ENCODE assay signal across 22 cellular contexts in genomic region chr20:37756234-37756633, GRCh38.
DNase-seq lines count a peak whose midpoint lies in the region; ATAC-seq, FAIRE-seq and TF ChIP-seq lines count a peak whose summit lies in the region.
"Had no signal": no experiment of that assay in that cellular context is flagged by ENCODE, and none has a peak within 500 bp of the region (broad histone marks: within the 10 kb centered on the region; RNA-seq: fewer than 3 reads in every experiment).

No MANE protein-coding gene starts in this region.

- H3K36me3 ChIP-seq in BLaER1 (peaks cover 56% of the 10 kb centered on the region), small intestine (ENCODE audit: control insufficient read depth in 2 of 2, insufficient read depth in 2 of 2, low read length in 2 of 2) (peaks cover 0 to 10% of the 10 kb centered on the region in 2 donors)

- H3K36me3 Mint-ChIP-seq in T-helper 17 cell (ENCODE audit: low read depth) (peaks cover 19% of the 10 kb centered on the region), glutamatergic neuron (ENCODE audit: unreplicated experiment) (no peaks in the 10 kb centered on the region)
- peaks cover 53 to 58% of the 10 kb centered on the region in 2 donors for H3K36me3 Mint-ChIP-seq in stimulated activated naive B cell treated with anti-CD40 and anti-IgM and Interleukin-4, amounts not matched to agents 10 μg/mL and 1 μg/mL and 100 μg/mL, for 72 hours

- H3K4me1 Mint-ChIP-seq in T-helper 17 cell (peaks cover 22% of the 10 kb centered on the region), glutamatergic neuron (ENCODE audit: low read depth, unreplicated experiment) (peaks cover 50% of the 10 kb centered on the region)
- H3K4me1 Mint-ChIP-seq in stimulated activated naive B cell treated with anti-CD40 and anti-IgM and Interleukin-4, amounts not matched to agents 10 μg/mL and 1 μg/mL and 100 μg/mL, for 72 hours, result peaks cover 4 to 29% of the 10 kb centered on the region in 2 donors

- peak overlapping the region; percentile 10; the same call in 1 of the 2 replicates for H3K4me2 ChIP-seq in BLaER1

- TF ChIP-seq CTCF in glutamatergic neuron (IDR thresholded peaks at IDR 0.05; ENCODE audit: partially characterized antibody, unreplicated experiment), result no peak

- no peaks in the 10 kb centered on the region for H3K27me3 ChIP-seq in BLaER1
- H3K27me3 ChIP-seq in small intestine (ENCODE audit: control insufficient read depth in 2 of 2, insufficient read depth in 2 of 2, low read length in 2 of 2), result no peaks in the 10 kb centered on the region
- H3K27me3 ChIP-seq: BLaER1 treated with 17β-estradiol and CSF1 and Interleukin-3, amounts not matched to agents 10 nM and 100 nM had no signal

- CTCF ChIA-PET in HEK293T (lab: Yijun Ruan, JAX), result interaction anchor here (0.6 kb wide), 1 partner anchor 219 kb away, joined by 4 read pairs; no protein-coding TSS in a partner anchor

- no peak overlapping the region for H3K27ac ChIP-seq in BLaER1
- H3K27ac ChIP-seq in small intestine (ENCODE audit: low read depth in 1 of 2, low read length in 1 of 2), result no peak overlapping the region
- H3K27ac ChIP-seq: BLaER1 treated with 17β-estradiol and CSF1 and Interleukin-3, amounts not matched to agents 10 nM and 100 nM; GM23248 had no signal

- DNase-seq in T-helper 17 cell (no peak), glutamatergic neuron (no peak), small intestine (no peak), HEK293T (ENCODE audit: extremely low spot score) (no peak)
- DNase-seq in stimulated activated naive B cell treated with anti-CD40 and anti-IgM and Interleukin-4, amounts not matched to agents 10 μg/mL and 1 μg/mL and 100 μg/mL, for 72 hours, result no peak
- DNase-seq: 8988T; CD4-positive, CD25-positive, alpha-beta regulatory T cell; CD8-positive, alpha-beta memory T cell; DMS 273 treated with DMSO at 0.1 percent for 48 hours; DMS53; DND-41; HFFc6 had no signal

- H3K4me3 ChIP-seq in BLaER1 (no peak overlapping the region), small intestine (ENCODE audit: low read depth in 1 of 2, low read length in 2 of 2) (no peak overlapping the region)
- H3K4me3 ChIP-seq: BLaER1 treated with 17β-estradiol and CSF1 and Interleukin-3, amounts not matched to agents 10 nM and 100 nM; GM23248; HAP-1 had no signal

- peak overlapping the region; percentile 46 for H3K27ac Mint-ChIP-seq in T-helper 17 cell
- peak overlapping the region; percentile 34 for H3K27ac Mint-ChIP-seq in glutamatergic neuron (ENCODE audit: unreplicated experiment)
- H3K27ac Mint-ChIP-seq in stimulated activated naive B cell treated with anti-CD40 and anti-IgM and Interleukin-4, amounts not matched to agents 10 μg/mL and 1 μg/mL and 100 μg/mL, for 72 hours, result peak overlapping the region; percentile 1
- H3K27ac Mint-ChIP-seq: HFFc6 had no signal

- H3K27me3 Mint-ChIP-seq in T-helper 17 cell (no peaks in the 10 kb centered on the region), glutamatergic neuron (ENCODE audit: unreplicated experiment) (no peaks in the 10 kb centered on the region)
- H3K27me3 Mint-ChIP-seq in stimulated activated naive B cell treated with anti-CD40 and anti-IgM and Interleukin-4, amounts not matched to agents 10 μg/mL and 1 μg/mL and 100 μg/mL, for 72 hours, result no peaks in the 10 kb centered on the region
- H3K27me3 Mint-ChIP-seq: CD4-positive, CD25-positive, alpha-beta regulatory T cell; CD8-positive, alpha-beta memory T cell; IgD-negative memory B cell had no signal

- H4K20me1 ChIP-seq in BLaER1, result no peaks in the 10 kb centered on the region

- WGBS in small intestine, 3 donors, result 67 to 71% (median 69%) methylated on average over 1 to 2 of the region's 2 CpGs

- H3K9me3 Mint-ChIP-seq in glutamatergic neuron (ENCODE audit: unreplicated experiment), result peaks cover 7% of the 10 kb centered on the region
- no peaks in the 10 kb centered on the region for H3K9me3 Mint-ChIP-seq in stimulated activated naive B cell treated with anti-CD40 and anti-IgM and Interleukin-4, amounts not matched to agents 10 μg/mL and 1 μg/mL and 100 μg/mL, for 72 hours
- H3K9me3 Mint-ChIP-seq: CD4-positive, CD25-positive, alpha-beta regulatory T cell; CD8-positive, alpha-beta memory T cell; HFFc6; IgD-negative memory B cell had no signal

- peaks cover 27% of the 10 kb centered on the region for H3K4me1 ChIP-seq in BLaER1
- no peaks in the 10 kb centered on the region for H3K4me1 ChIP-seq in small intestine (ENCODE audit: control insufficient read depth in 2 of 2, insufficient read depth in 1 of 2, low read depth in 1 of 2, low read length in 1 of 2)
- H3K4me1 ChIP-seq: HAP-1 had no signal

- FAIRE-seq in small intestine (lab: Jason Lieb, UNC), result no peak
- FAIRE-seq: G401.6, GM12891, GM19239, HepG2 had no signal

- no peak overlapping the region for H3K9ac ChIP-seq in BLaER1
- H3K9ac ChIP-seq: BLaER1 treated with 17β-estradiol and CSF1 and Interleukin-3, amounts not matched to agents 10 nM and 100 nM; GM23248 had no signal

- no peak overlapping the region for H3K4me3 Mint-ChIP-seq in T-helper 17 cell
- no peak overlapping the region for H3K4me3 Mint-ChIP-seq in glutamatergic neuron (ENCODE audit: unreplicated experiment)
- H3K4me3 Mint-ChIP-seq in stimulated activated naive B cell treated with anti-CD40 and anti-IgM and Interleukin-4, amounts not matched to agents 10 μg/mL and 1 μg/mL and 100 μg/mL, for 72 hours, result no peak overlapping the region
- H3K4me3 Mint-ChIP-seq: CD4-positive, CD25-positive, alpha-beta regulatory T cell; CD8-positive, alpha-beta memory T cell; HFFc6; IgD-negative memory B cell had no signal

- ATAC-seq in T-helper 17 cell, result no peak
- ATAC-seq in stimulated activated naive B cell treated with anti-CD40 and anti-IgM and Interleukin-4, amounts not matched to agents 10 μg/mL and 1 μg/mL and 100 μg/mL, for 72 hours (replicated peaks), result no peak
- no peak for ATAC-seq in HG02970 (IDR thresholded peaks at IDR 0.05; ENCODE audit: low FRiP score, unreplicated experiment)

- H3K9me3 ChIP-seq in BLaER1, result no peaks in the 10 kb centered on the region
- no peaks in the 10 kb centered on the region for H3K9me3 ChIP-seq in T-helper 17 cell (ENCODE audit: control insufficient read depth, low read length, poor library complexity, severe bottlenecking)
- no peaks in the 10 kb centered on the region for H3K9me3 ChIP-seq in small intestine (ENCODE audit: control insufficient read depth, low read depth)
- H3K9me3 ChIP-seq: BLaER1 treated with 17β-estradiol and CSF1 and Interleukin-3, amounts not matched to agents 10 nM and 100 nM; HAP-1 had no signal

- POLR2A ChIA-PET in HEK293T (lab: Yijun Ruan, JAX), result no interaction called here

TF ChIP-seq in HEK293T, 16 proteins besides CTCF, POLR2A, EP300 and RAD21:
- TF ChIP-seq FOXM1 (IDR thresholded peaks at IDR 0.05; ENCODE audit: borderline replicate concordance) (no peak), ZNF384 (IDR thresholded peaks at IDR 0.05) (no peak), NFRKB (IDR thresholded peaks at IDR 0.05) (no peak), ELF4 (IDR thresholded peaks at IDR 0.05) (no peak), FOXK2 (IDR thresholded peaks at IDR 0.05) (no peak), CTBP1 (IDR thresholded peaks at IDR 0.05; ENCODE audit: borderline replicate concordance) (no peak), ARNT (IDR thresholded peaks at IDR 0.05) (no peak), SP1 (IDR thresholded peaks at IDR 0.05) (no peak), FOXA1 (IDR thresholded peaks at IDR 0.05) (no peak), BHLHE40 (IDR thresholded peaks at IDR 0.05; ENCODE audit: borderline replicate concordance) (no peak), PKNOX1 (IDR thresholded peaks at IDR 0.05) (no peak), HDGF (IDR thresholded peaks at IDR 0.05; ENCODE audit: borderline replicate concordance) (no peak), TARDBP (IDR thresholded peaks at IDR 0.05) (no peak), SUZ12 (IDR thresholded peaks at IDR 0.05) (no peak), LEF1 (IDR thresholded peaks at IDR 0.05; ENCODE audit: borderline replicate concordance) (no peak), L3MBTL2 (conservative IDR thresholded peaks at IDR 0.05) (no peak)
